11 cellular contexts compared by ENCODE assay signal in the genomic region with DNA sequence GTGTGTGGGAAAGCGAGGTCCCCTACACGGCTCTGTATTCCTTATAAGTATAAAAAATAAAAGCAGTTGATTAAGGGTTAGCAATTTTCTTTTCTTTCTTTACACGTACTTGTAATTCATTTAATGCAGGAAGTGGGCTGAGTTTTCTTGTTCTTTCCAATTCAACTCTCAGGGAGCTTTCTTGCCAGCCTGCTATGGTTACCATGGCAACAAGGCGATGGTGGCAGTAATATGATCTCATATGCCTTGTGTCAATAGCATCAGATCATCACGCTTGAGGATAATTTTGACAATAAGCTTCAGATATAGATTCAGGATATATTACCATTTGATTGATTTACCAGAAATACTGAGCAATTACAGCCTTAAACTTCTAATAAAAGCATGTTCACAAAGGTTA.
DNase-seq lines count a peak whose midpoint lies in the region; ATAC-seq, FAIRE-seq and TF ChIP-seq lines count a peak whose summit lies in the region.
"Had no signal": no experiment of that assay in that cellular context is flagged by ENCODE, and none has a peak within 500 bp of the region (broad histone marks: within the 10 kb centered on the region; RNA-seq: fewer than 3 reads in every experiment).

No MANE protein-coding gene starts in this region.

- no peak overlapping the region for H3K9ac ChIP-seq in kidney (ENCODE audit: low read length in 2 of 2)

- ATAC-seq in HG02870 (IDR thresholded peaks at IDR 0.05; ENCODE audit: unreplicated experiment), result no peak
- ATAC-seq: activated naive CD4-positive, alpha-beta T cell treated with anti-CD3 and anti-CD28 coated beads, Interleukin-2, amount 50 U/mL, for 72 hours; lower lobe of right lung had no signal

- intact Hi-C loops in dorsolateral prefrontal cortex (cut with DNase I), result no loop called here
- intact Hi-C loops in kidney (cut with DNase I), result no loop called here
- intact Hi-C loops in ascending aorta (cut with DNase I), result no loop called here

- TF ChIP-seq CTCF in dorsolateral prefrontal cortex (IDR thresholded peaks at IDR 0.05 in 54 of 56, conservative IDR thresholded peaks at IDR 0.05 in 2 of 56; ENCODE audit: low read depth in 1 of 56, partially characterized antibody in 56 of 56) (no peak), kidney (IDR thresholded peaks at IDR 0.05; ENCODE audit: borderline replicate concordance, extremely low read depth, insufficient read depth) (no peak), ascending aorta (IDR thresholded peaks at IDR 0.05) (no peak)

- H3K36me3 ChIP-seq in kidney (ENCODE audit: control insufficient read depth in 1 of 2, insufficient read depth in 2 of 2, low read length in 2 of 2) (no peaks in the 10 kb centered on the region), ascending aorta (no peaks in the 10 kb centered on the region)
- H3K36me3 ChIP-seq: lower lobe of right lung had no signal

- peak overlapping the region in 44 of 59 donors; percentile 12 to 90 (median 66) for H3K27ac ChIP-seq in dorsolateral prefrontal cortex
- no peak overlapping the region for H3K27ac ChIP-seq in kidney (ENCODE audit: low read depth in 2 of 2, low read length in 2 of 2)
- no peak overlapping the region for H3K27ac ChIP-seq in ascending aorta
- H3K27ac ChIP-seq: lower lobe of right lung had no signal

- H3K27me3 ChIP-seq in dorsolateral prefrontal cortex, result no peaks in the 10 kb centered on the region
- no peaks in the 10 kb centered on the region for H3K27me3 ChIP-seq in ascending aorta

- peak overlapping the region in 6 of 59 donors; percentile 4 to 35 (median 10) for H3K4me3 ChIP-seq in dorsolateral prefrontal cortex
- H3K4me3 ChIP-seq in kidney (ENCODE audit: low read length in 2 of 2), result no peak overlapping the region
- no peak overlapping the region for H3K4me3 ChIP-seq in ascending aorta
- H3K4me3 ChIP-seq: lower lobe of right lung had no signal

- FAIRE-seq in kidney (lab: Jason Lieb, UNC), result no peak

- no peaks in the 10 kb centered on the region for H3K4me1 ChIP-seq in kidney (ENCODE audit: control insufficient read depth in 1 of 2, insufficient read depth in 1 of 2, low read depth in 1 of 2, low read length in 2 of 2)
- H3K4me1 ChIP-seq in ascending aorta, result no peaks in the 10 kb centered on the region
- H3K4me1 ChIP-seq: lower lobe of right lung had no signal

- DNase-seq in DMS 273 treated with DMSO at 0.1 percent for 48 hours (lab: John Stamatoyannopoulos, UW), result peak; percentile 9
- peak; percentile 79 to 97 (median 82) for DNase-seq in NCI-H1417 (lab: John Stamatoyannopoulos, UW)
- DNase-seq in NCI-H526 (lab: John Stamatoyannopoulos, UW), result peak; percentile 20 to 63
- peak in 7 of 10 donors; percentile 21 to 66 (median 47) for DNase-seq in dorsolateral prefrontal cortex
- no peak for DNase-seq in kidney
- no peak for DNase-seq in stimulated activated CD4-positive, alpha-beta T cell treated with anti-CD3 and anti-CD28 coated beads, Interleukin-2, amount 100 ng/mL, for 24 hours
- DNase-seq in ascending aorta (ENCODE audit: low spot score in 2 of 2), result no peak
- DNase-seq: KBM-7, lower lobe of right lung had no signal

- H3K9me3 ChIP-seq in kidney (ENCODE audit: control insufficient read depth in 1 of 2, low read length in 2 of 2) (no peaks in the 10 kb centered on the region), ascending aorta (no peaks in the 10 kb centered on the region)
- H3K9me3 ChIP-seq: lower lobe of right lung had no signal

Comparison
In these comparisons a context has a peak if more than half of its experiments do, and no peak if none do; other contexts are left out.
1. DNase-seq: peak in DMS 273 treated with DMSO at 0.1 percent for 48 hours (single experiment), NCI-H1417 (3 of 3), NCI-H526 (2 of 2) and dorsolateral prefrontal cortex (7 of 10); none in kidney (single experiment), stimulated activated CD4-positive, alpha-beta T cell treated with anti-CD3 and anti-CD28 coated beads, Interleukin-2, amount 100 ng/mL, for 24 hours (0 of 2) and ascending aorta (0 of 2).
2. H3K27ac ChIP-seq: peak in dorsolateral prefrontal cortex (44 of 59); none in kidney (0 of 2) and ascending aorta (0 of 2).